In the genomic region with DNA sequence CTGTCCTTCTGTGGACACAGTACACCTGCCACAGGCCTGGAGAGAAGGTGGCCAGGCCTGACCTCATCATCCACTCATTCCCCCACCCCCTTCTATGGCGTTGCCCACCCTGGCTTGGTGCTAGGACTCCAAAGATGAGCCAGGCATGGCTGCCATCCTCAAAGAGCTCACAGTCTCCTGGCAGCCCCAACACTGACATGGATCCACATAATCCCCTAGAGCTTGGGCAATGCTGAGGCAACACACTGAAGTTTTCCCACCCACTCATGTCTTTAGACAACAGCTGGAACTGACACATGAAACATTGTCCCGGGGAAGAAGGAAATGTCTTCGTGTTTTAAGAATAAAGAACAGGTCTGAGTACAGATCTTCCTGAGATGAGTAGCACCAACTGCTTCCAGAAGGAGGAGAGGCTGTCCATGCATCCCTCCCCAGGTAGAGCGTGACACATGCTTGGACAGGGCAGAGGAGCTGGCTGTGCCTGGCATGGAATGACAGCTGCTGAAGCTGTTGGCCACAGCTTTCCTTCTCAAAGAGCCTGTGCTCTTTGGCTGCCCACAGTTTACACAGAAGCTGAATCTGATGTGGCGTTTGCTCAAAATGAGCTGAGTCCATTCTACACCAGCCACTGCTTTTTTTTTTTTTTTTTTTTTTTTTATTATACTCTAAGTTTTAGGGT, we compare ENCODE assay signal across 22 cellular contexts.
"Had no signal": no experiment of that assay in that cellular context is flagged by ENCODE, and none has a peak within 500 bp of the region (broad histone marks: within the 10 kb centered on the region; RNA-seq: fewer than 3 reads in every experiment).

No MANE protein-coding gene starts in this region.

- ATAC-seq: mucosa of descending colon; naive thymus-derived CD8-positive, alpha-beta T cell; sciatic nerve; stimulated activated memory B cell treated with anti-CD40 and anti-IgM and Interleukin-4, amounts not matched to agents 10 μg/mL and 1 μg/mL and 100 μg/mL, for 72 hours; stimulated activated naive CD8-positive, alpha-beta T cell treated with anti-CD3 and anti-CD28 coated beads, Interleukin-15, Interleukin-2, amounts not matched to agents 100 U/mL and 50 U/mL, for 24 hours had no signal

- H3K27ac Mint-ChIP-seq: mesothelial cell of epicardium; naive thymus-derived CD8-positive, alpha-beta T cell; nephron progenitor cell; progenitor cell of endocrine pancreas; stimulated activated memory B cell treated with anti-CD40 and anti-IgM and Interleukin-4, amounts not matched to agents 10 μg/mL and 1 μg/mL and 100 μg/mL, for 72 hours had no signal

- H3K4me1 Mint-ChIP-seq: mesothelial cell of epicardium; nephron progenitor cell; stimulated activated memory B cell treated with anti-CD40 and anti-IgM and Interleukin-4, amounts not matched to agents 10 μg/mL and 1 μg/mL and 100 μg/mL, for 72 hours had no signal

- H3K4me3 ChIP-seq: dorsolateral prefrontal cortex, mucosa of descending colon, ovary, right atrium auricular region, skin epidermis, spleen, testis, tibial nerve, upper lobe of left lung had no signal

- H3K9me3 Mint-ChIP-seq: mesothelial cell of epicardium; stimulated activated memory B cell treated with anti-CD40 and anti-IgM and Interleukin-4, amounts not matched to agents 10 μg/mL and 1 μg/mL and 100 μg/mL, for 72 hours had no signal

- H3K9me3 ChIP-seq: mucosa of descending colon, ovary, right atrium auricular region, spleen, testis, tibial nerve, upper lobe of left lung had no signal

- H3K36me3 ChIP-seq: ovary, right atrium auricular region, spleen, upper lobe of left lung had no signal

- H3K27me3 ChIP-seq: dorsolateral prefrontal cortex, ovary, right atrium auricular region, spleen, testis, tibial nerve, upper lobe of left lung had no signal

- H3K27me3 Mint-ChIP-seq: naive thymus-derived CD8-positive, alpha-beta T cell; progenitor cell of endocrine pancreas; stimulated activated memory B cell treated with anti-CD40 and anti-IgM and Interleukin-4, amounts not matched to agents 10 μg/mL and 1 μg/mL and 100 μg/mL, for 72 hours had no signal

- DNase-seq: caudate nucleus; dorsolateral prefrontal cortex; effector memory CD4-positive, alpha-beta T cell; mesenchymal stem cell; mucosa of descending colon; naive thymus-derived CD8-positive, alpha-beta T cell; nephron progenitor cell; nucleus accumbens; ovary; spleen; stimulated activated CD4-positive, alpha-beta T cell treated with anti-CD3 and anti-CD28 coated beads, Interleukin-4, amount 100 ng/mL, for 4 hours; stimulated activated naive CD8-positive, alpha-beta T cell treated with anti-CD3 and anti-CD28 coated beads, Interleukin-15, Interleukin-2, amounts not matched to agents 100 U/mL and 50 U/mL, for 24 hours; substantia nigra; testis; upper lobe of left lung had no signal

- H3K4me3 Mint-ChIP-seq: mesothelial cell of epicardium; naive thymus-derived CD8-positive, alpha-beta T cell; nephron progenitor cell; stimulated activated memory B cell treated with anti-CD40 and anti-IgM and Interleukin-4, amounts not matched to agents 10 μg/mL and 1 μg/mL and 100 μg/mL, for 72 hours had no signal

- H3K4me1 ChIP-seq: right atrium auricular region, spleen, testis, tibial nerve, upper lobe of left lung had no signal

- H3K27ac ChIP-seq: ovary, right atrium auricular region, skin epidermis, spleen, testis, tibial nerve, upper lobe of left lung had no signal

- H3K36me3 Mint-ChIP-seq: mesothelial cell of epicardium; naive thymus-derived CD8-positive, alpha-beta T cell had no signal
